ENCODE assay signal across 25 cellular contexts in the genomic region with DNA sequence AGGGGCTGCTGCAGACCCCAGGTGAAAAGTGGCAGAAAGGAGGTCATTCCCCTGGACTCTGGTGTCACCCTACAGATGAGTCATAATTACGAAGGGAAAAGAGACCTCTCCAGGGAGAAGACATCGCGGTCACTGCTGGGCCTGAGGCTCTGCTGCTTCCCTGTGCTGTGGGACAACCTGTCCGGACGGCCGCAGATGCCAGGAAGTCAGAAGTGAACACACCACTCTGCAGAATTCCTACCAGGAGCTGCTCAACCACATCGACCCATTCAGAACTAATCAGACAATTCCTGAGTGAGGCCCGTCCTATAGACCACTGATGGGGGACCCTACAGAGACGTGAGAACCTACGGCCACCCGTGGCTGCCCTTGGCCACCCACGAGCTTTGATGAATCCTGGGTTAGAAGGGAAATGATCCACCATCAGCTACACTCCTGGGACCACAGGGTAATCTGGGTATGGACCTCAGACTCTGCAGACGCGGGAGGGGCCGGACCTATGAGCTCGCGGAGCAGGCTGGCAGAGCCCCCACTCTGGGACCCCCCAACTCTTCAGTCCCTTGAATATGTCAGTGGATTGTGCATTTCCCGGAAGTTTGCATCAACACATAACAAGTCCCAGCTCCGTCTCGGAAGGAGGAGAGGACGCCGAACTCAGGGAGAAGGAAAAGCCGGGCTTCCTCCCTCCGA.
DNase-seq lines count a peak whose midpoint lies in the region; ATAC-seq and TF ChIP-seq lines count a peak whose summit lies in the region.
"Had no signal": no experiment of that assay in that cellular context is flagged by ENCODE, and none has a peak within 500 bp of the region (broad histone marks: within the 10 kb centered on the region; RNA-seq: fewer than 3 reads in every experiment).

No MANE protein-coding gene starts in this region.

- H3K27ac Mint-ChIP-seq in GM23338: 0 out of 2 replicates have a peak overlapping the region, but pooled peaks have one; percentile 37
- H3K27ac Mint-ChIP-seq in chondrocyte (ENCODE audit: unreplicated experiment): no peak overlapping the region
- H3K27ac Mint-ChIP-seq in naive thymus-derived CD4-positive, alpha-beta T cell: no peak overlapping the region
- H3K27ac Mint-ChIP-seq: CD14-positive monocyte; CD8-positive, alpha-beta memory T cell had no signal

- no peaks in the 10 kb centered on the region for H3K9me2 ChIP-seq in GM23338 (ENCODE audit: insufficient read depth)

- H4K20me1 ChIP-seq in GM23338 (replicated peaks; ENCODE audit: insufficient read depth): no peaks in the 10 kb centered on the region
- H4K20me1 ChIP-seq: BLaER1 had no signal

- H3K27me3 ChIP-seq in GM23338 (ENCODE audit: insufficient read depth): no peaks in the 10 kb centered on the region
- H3K27me3 ChIP-seq in lower lobe of right lung (ENCODE audit: low read depth): peaks cover 7% of the 10 kb centered on the region
- peaks cover 0 to 32% (median 0%) of the 10 kb centered on the region in 7 donors for H3K27me3 ChIP-seq in spleen (replicated peaks in 1 of 7)
- H3K27me3 ChIP-seq in naive thymus-derived CD4-positive, alpha-beta T cell (ENCODE audit: control insufficient read depth in 2 of 2, insufficient read depth in 2 of 2, low read length in 2 of 2): no peaks in the 10 kb centered on the region
- H3K27me3 ChIP-seq: BE2C had no signal

- H2AFZ ChIP-seq in GM23338: no peak overlapping the region

- H3K4me3 Mint-ChIP-seq in GM23338: no peak overlapping the region
- no peak overlapping the region for H3K4me3 Mint-ChIP-seq in chondrocyte (ENCODE audit: unreplicated experiment)
- H3K4me3 Mint-ChIP-seq in naive thymus-derived CD4-positive, alpha-beta T cell: no peak overlapping the region
- H3K4me3 Mint-ChIP-seq: CD14-positive monocyte; CD4-positive, alpha-beta memory T cell; CD4-positive, CD25-positive, alpha-beta regulatory T cell; CD8-positive, alpha-beta memory T cell had no signal

- H3K27me3 Mint-ChIP-seq in GM23338 (ENCODE audit: insufficient read depth, low read depth, poor library complexity) (peaks cover 2% of the 10 kb centered on the region), chondrocyte (ENCODE audit: low read depth) (no peaks in the 10 kb centered on the region)
- peaks cover 0 to 51% (median 9%) of the 10 kb centered on the region in 5 donors for H3K27me3 Mint-ChIP-seq in naive thymus-derived CD4-positive, alpha-beta T cell
- H3K27me3 Mint-ChIP-seq: CD4-positive, CD25-positive, alpha-beta regulatory T cell had no signal

- no peaks in the 10 kb centered on the region for H3K4me1 ChIP-seq in GM23338 (ENCODE audit: insufficient read depth)
- H3K4me1 ChIP-seq in lower lobe of right lung: peaks cover 6% of the 10 kb centered on the region
- peaks cover 0 to 4% (median 0%) of the 10 kb centered on the region in 6 donors for H3K4me1 ChIP-seq in spleen
- no peaks in the 10 kb centered on the region for H3K4me1 ChIP-seq in naive thymus-derived CD4-positive, alpha-beta T cell (ENCODE audit: control insufficient read depth in 2 of 2, insufficient read depth in 2 of 2, low read length in 2 of 2)
- H3K4me1 ChIP-seq: BE2C, BLaER1 had no signal

- WGBS in spleen, 5 donors: 80 to 85% (median 83%) methylated on average over 24 of the region's 24 CpGs

- intact Hi-C loops in lower lobe of right lung (cut with DNase I) (no loop called here), spleen (cut with DNase I; ENCODE audit: low total_unique reads) (no loop called here)
- intact Hi-C loops in naive thymus-derived CD4-positive, alpha-beta T cell (cut with micrococcal nuclease): no loop called here

- TF ChIP-seq CTCF in GM23338 (conservative IDR thresholded peaks at IDR 0.05; ENCODE audit: low read depth in 2 of 2): no peak
- no peak for TF ChIP-seq CTCF in chondrocyte (IDR thresholded peaks at IDR 0.05)
- no peak for TF ChIP-seq CTCF in lower lobe of right lung (IDR thresholded peaks at IDR 0.05)
- TF ChIP-seq CTCF in spleen (IDR thresholded peaks at IDR 0.05 in 8 of 11, conservative IDR thresholded peaks at IDR 0.05 in 3 of 11): no peak

- DNase-seq in GM23338 (ENCODE audit: low spot score): no peak
- DNase-seq in chondrocyte (ENCODE audit: low spot score): peak; percentile 41
- peak; percentile 34 for DNase-seq in lower lobe of right lung
- DNase-seq in spleen: peak; percentile 38
- DNase-seq in naive thymus-derived CD4-positive, alpha-beta T cell: no peak
- no peak for DNase-seq in dedifferentiated amniotic fluid mesenchymal stem cell (ENCODE audit: extremely low spot score)
- DNase-seq: 8988T; ACHN; BE2C; C1 segment of cervical spinal cord; CD4-positive, alpha-beta memory T cell; CD4-positive, CD25-positive, alpha-beta regulatory T cell; COR-L47; DMS 273 treated with DMSO at 0.1 percent for 48 hours; DMS153; DMS53; DMS79; DND-41; EL; GDM1 had no signal

- CTCF ChIA-PET in naive thymus-derived CD4-positive, alpha-beta T cell (lab: Charles Lee): no interaction called here

- H3K36me3 Mint-ChIP-seq in GM23338 (ENCODE audit: low read depth) (no peaks in the 10 kb centered on the region), chondrocyte (ENCODE audit: low read depth) (no peaks in the 10 kb centered on the region)
- H3K36me3 Mint-ChIP-seq in naive thymus-derived CD4-positive, alpha-beta T cell: peaks cover 0 to 4% (median 0%) of the 10 kb centered on the region in 5 donors
- H3K36me3 Mint-ChIP-seq: CD14-positive monocyte; CD4-positive, alpha-beta memory T cell; CD4-positive, CD25-positive, alpha-beta regulatory T cell; CD8-positive, alpha-beta memory T cell had no signal

- peaks cover 5% of the 10 kb centered on the region for H3K9me3 Mint-ChIP-seq in GM23338
- H3K9me3 Mint-ChIP-seq in chondrocyte (ENCODE audit: low read depth): peaks cover 23% of the 10 kb centered on the region
- H3K9me3 Mint-ChIP-seq in naive thymus-derived CD4-positive, alpha-beta T cell: peaks cover 0 to 3% (median 0%) of the 10 kb centered on the region in 11 donors
- H3K9me3 Mint-ChIP-seq: CD8-positive, alpha-beta memory T cell had no signal

- POLR2A ChIA-PET in naive thymus-derived CD4-positive, alpha-beta T cell (lab: Charles Lee): no interaction called here

- H3K4me1 Mint-ChIP-seq in GM23338 (no peaks in the 10 kb centered on the region), chondrocyte (ENCODE audit: low read depth) (no peaks in the 10 kb centered on the region)
- no peaks in the 10 kb centered on the region for H3K4me1 Mint-ChIP-seq in naive thymus-derived CD4-positive, alpha-beta T cell
- H3K4me1 Mint-ChIP-seq: CD14-positive monocyte; CD4-positive, alpha-beta memory T cell; CD4-positive, CD25-positive, alpha-beta regulatory T cell; CD8-positive, alpha-beta memory T cell had no signal

- no peak overlapping the region for H3K27ac ChIP-seq in GM23338 (ENCODE audit: low read depth)
- H3K27ac ChIP-seq in lower lobe of right lung: no peak overlapping the region
- no peak overlapping the region for H3K27ac ChIP-seq in spleen
- no peak overlapping the region for H3K27ac ChIP-seq in naive thymus-derived CD4-positive, alpha-beta T cell (ENCODE audit: low read depth, low read length)
- H3K27ac ChIP-seq: BLaER1 had no signal

- H3K9me3 ChIP-seq in lower lobe of right lung: no peaks in the 10 kb centered on the region
- H3K9me3 ChIP-seq in spleen: no peaks in the 10 kb centered on the region
- H3K9me3 ChIP-seq in naive thymus-derived CD4-positive, alpha-beta T cell (ENCODE audit: control insufficient read depth in 2 of 3, low read length in 3 of 3): no peaks in the 10 kb centered on the region
- H3K9me3 ChIP-seq: BLaER1 had no signal

- no peaks in the 10 kb centered on the region for H3K36me3 ChIP-seq in GM23338 (ENCODE audit: insufficient read depth)
- H3K36me3 ChIP-seq in lower lobe of right lung: no peaks in the 10 kb centered on the region
- no peaks in the 10 kb centered on the region for H3K36me3 ChIP-seq in spleen
- no peaks in the 10 kb centered on the region for H3K36me3 ChIP-seq in naive thymus-derived CD4-positive, alpha-beta T cell (ENCODE audit: control insufficient read depth in 2 of 3, insufficient read depth in 3 of 3, low read length in 3 of 3)
- H3K36me3 ChIP-seq: BE2C, BLaER1 had no signal

- H3F3A ChIP-seq in GM23338 (replicated peaks; ENCODE audit: low read depth): no peaks in the 10 kb centered on the region

- H3K4me3 ChIP-seq in GM23338 (no peak overlapping the region), lower lobe of right lung (no peak overlapping the region), spleen (no peak overlapping the region)
- no peak overlapping the region for H3K4me3 ChIP-seq in naive thymus-derived CD4-positive, alpha-beta T cell (ENCODE audit: low read length)
- H3K4me3 ChIP-seq: BLaER1, GM12878 had no signal

- H3K4me2 ChIP-seq in GM23338: no peak overlapping the region
- H3K4me2 ChIP-seq: BLaER1 had no signal

- no peak for TF ChIP-seq POLR2A in spleen (IDR thresholded peaks at IDR 0.05)

- no peak for ATAC-seq in GM23338
- no peak for ATAC-seq in lower lobe of right lung
- no peak for ATAC-seq in naive thymus-derived CD4-positive, alpha-beta T cell
- ATAC-seq in GM19452 (IDR thresholded peaks at IDR 0.05; ENCODE audit: unreplicated experiment): no peak
- ATAC-seq: GM12878 had no signal

- H3K79me2 ChIP-seq in GM23338 (replicated peaks; ENCODE audit: insufficient read depth): no peaks in the 10 kb centered on the region

TF ChIP-seq in GM23338, 12 proteins besides CTCF, POLR2A, EP300 and RAD21 (continues in another document):
- TF ChIP-seq NANOG (IDR thresholded peaks at IDR 0.05; ENCODE audit: borderline replicate concordance) (no peak), EZH2 (IDR thresholded peaks at IDR 0.05; ENCODE audit: low read depth, unreplicated experiment) (no peak)
- TF ChIP-seq, protein P1, sequence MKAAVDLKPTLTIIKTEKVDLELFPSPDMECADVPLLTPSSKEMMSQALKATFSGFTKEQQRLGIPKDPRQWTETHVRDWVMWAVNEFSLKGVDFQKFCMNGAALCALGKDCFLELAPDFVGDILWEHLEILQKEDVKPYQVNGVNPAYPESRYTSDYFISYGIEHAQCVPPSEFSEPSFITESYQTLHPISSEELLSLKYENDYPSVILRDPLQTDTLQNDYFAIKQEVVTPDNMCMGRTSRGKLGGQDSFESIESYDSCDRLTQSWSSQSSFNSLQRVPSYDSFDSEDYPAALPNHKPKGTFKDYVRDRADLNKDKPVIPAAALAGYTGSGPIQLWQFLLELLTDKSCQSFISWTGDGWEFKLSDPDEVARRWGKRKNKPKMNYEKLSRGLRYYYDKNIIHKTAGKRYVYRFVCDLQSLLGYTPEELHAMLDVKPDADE (IDR thresholded peaks at IDR 0.05): no peak

Comparison
In these comparisons a context has a peak if more than half of its experiments do, and no peak if none do; other contexts are left out.
1. DNase-seq: peak in chondrocyte (single experiment), lower lobe of right lung (single experiment) and spleen (single experiment); none in GM23338 (single experiment), naive thymus-derived CD4-positive, alpha-beta T cell (0 of 9) and dedifferentiated amniotic fluid mesenchymal stem cell (single experiment).